Comparison of ENCODE assay signal across 1 cellular context in genomic region chr19:12837225-12837624, GRCh38.
TF ChIP-seq lines count a peak whose summit lies in the region.

No MANE protein-coding gene starts in this region.

TF ChIP-seq in H1, 55 proteins besides CTCF, POLR2A, EP300 and RAD21:
- TF ChIP-seq KDM1A (IDR thresholded peaks at IDR 0.05; ENCODE audit: borderline replicate concordance, low read length) (0 out of 2 replicates have a peak, but pooled peaks have one; percentile 25), HDAC2 (IDR thresholded peaks at IDR 0.05; ENCODE audit: borderline replicate concordance in 1 of 2, low read depth in 2 of 2, low read length in 2 of 2) (no peak)
TF ChIP-seq in H1: peak in this region for 1.
